Comparison of ENCODE assay signal across 9 cellular contexts in the genomic region with DNA sequence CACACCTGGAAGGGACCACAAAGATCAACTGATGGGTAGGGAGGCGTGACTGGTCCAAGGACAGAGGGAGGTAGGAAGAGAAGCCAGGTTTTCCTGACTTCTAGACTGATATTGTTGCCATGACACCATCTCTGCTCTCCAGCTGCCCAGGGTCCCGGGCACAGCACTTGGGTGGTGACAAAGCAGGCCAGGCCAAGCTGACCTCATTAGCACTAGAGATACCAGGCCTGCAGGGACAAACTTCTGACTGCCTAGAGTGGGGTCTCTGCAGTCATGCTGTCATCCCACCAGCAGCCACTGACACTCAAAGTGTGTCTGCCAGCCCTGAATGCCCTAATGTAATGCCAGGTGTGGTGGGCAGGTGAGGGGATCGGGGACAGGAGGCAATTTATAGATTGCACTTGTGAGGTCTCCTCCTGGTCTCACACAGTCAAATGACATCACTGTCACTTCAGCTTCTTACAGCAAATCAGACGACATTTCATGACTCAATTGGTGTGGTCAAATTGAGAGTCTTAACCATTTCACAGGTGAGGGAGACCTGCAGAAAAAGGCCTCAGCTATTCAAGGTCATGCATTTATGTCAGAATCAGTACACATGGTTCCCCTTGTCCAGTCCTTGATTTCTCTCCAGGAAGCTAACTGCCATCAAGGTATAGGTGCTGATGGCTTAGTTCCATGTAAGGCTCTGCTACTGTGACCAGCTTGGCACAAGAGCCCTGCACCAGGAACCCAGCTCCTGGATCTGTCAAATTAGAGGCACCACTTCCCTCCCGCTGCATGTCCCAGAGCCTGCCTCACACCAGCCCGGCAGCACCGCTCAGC. TPM values are rescaled to one million over a fixed set of nuclear protein-coding genes. Genes with fewer than 3 reads are reported as not detected.
DNase-seq lines count a peak whose midpoint lies in the region; ATAC-seq and TF ChIP-seq lines count a peak whose summit lies in the region.
"Had no signal": no experiment of that assay in that cellular context is flagged by ENCODE, and none has a peak within 500 bp of the region (broad histone marks: within the 10 kb centered on the region; RNA-seq: fewer than 3 reads in every experiment).

No MANE protein-coding gene starts in this region.

- TF ChIP-seq POLR2A in GM18505 (IDR thresholded peaks at IDR 0.05; ENCODE audit: borderline replicate concordance, extremely low read depth, insufficient read depth, insufficient read length), result no peak

- H3K27ac ChIP-seq in DND-41 (ENCODE audit: low read length) (peak overlapping the region; percentile 58; the same call in 1 of the 2 replicates), SK-N-MC (no peak overlapping the region), fibroblast of lung (ENCODE audit: insufficient read depth, low read length) (peak overlapping the region; percentile 37), psoas muscle (peak overlapping the region; percentile 92)

- ATAC-seq in DND-41 (ENCODE audit: insufficient read depth, low read depth) (no peak), psoas muscle (no peak), GM18505 (IDR thresholded peaks at IDR 0.05; ENCODE audit: unreplicated experiment) (no peak), HG03442 (IDR thresholded peaks at IDR 0.05; ENCODE audit: unreplicated experiment) (no peak)

- no peak for DNase-seq in DND-41
- DNase-seq in SK-N-MC (ENCODE audit: low read depth, low spot score), result no peak
- peak; percentile 20 to 31 for DNase-seq in fibroblast of lung (ENCODE audit: low read depth in 2 of 2)
- DNase-seq in psoas muscle, result no peak
- no peak for DNase-seq in NOMO-1 treated with dmso at 0.1 percent for 144 hours (lab: John Stamatoyannopoulos, UW; ENCODE audit: unreplicated experiment)
- no peak for DNase-seq in A172 (ENCODE audit: low spot score)
- DNase-seq: NCI-H69 had no signal

- H3K9ac ChIP-seq in DND-41 (ENCODE audit: low read depth, low read length) (peak overlapping the region; percentile 65), SK-N-MC (ENCODE audit: insufficient read length) (no peak overlapping the region), fibroblast of lung (ENCODE audit: insufficient read depth, low read length) (peak overlapping the region; percentile 21)

- intact Hi-C loops in psoas muscle (cut with DNase I), result loop anchor here (5.0 kb wide), 1 partner anchor 35 kb away; no protein-coding TSS in a partner anchor

- H3K79me2 ChIP-seq in DND-41 (ENCODE audit: insufficient read depth, low read length) (peaks cover 63% of the 10 kb centered on the region), fibroblast of lung (ENCODE audit: control insufficient read depth, insufficient read depth, low read length) (peaks cover 57% of the 10 kb centered on the region)

- H3K27me3 ChIP-seq in DND-41 (ENCODE audit: insufficient read depth, low read length, poor library complexity), result no peaks in the 10 kb centered on the region
- no peaks in the 10 kb centered on the region for H3K27me3 ChIP-seq in fibroblast of lung (ENCODE audit: control insufficient read depth, insufficient read depth, low read length)
- H3K27me3 ChIP-seq in psoas muscle (ENCODE audit: insufficient read depth in 3 of 3, low read length in 2 of 3), result no peaks in the 10 kb centered on the region

- TF ChIP-seq CTCF in DND-41 (IDR thresholded peaks at IDR 0.05; ENCODE audit: borderline replicate concordance, extremely low read depth, low read length, poor library complexity, severe bottlenecking) (no peak), fibroblast of lung (conservative IDR thresholded peaks at IDR 0.05 in 1 of 2, IDR thresholded peaks at IDR 0.05 in 1 of 2; ENCODE audit: low read depth in 1 of 2, low read length in 2 of 2) (no peak), psoas muscle (IDR thresholded peaks at IDR 0.05) (no peak)

- H3K4me3 ChIP-seq in DND-41 (ENCODE audit: low read depth in 1 of 2, low read length in 2 of 2), result peak overlapping the region in 1 of 2 experiments; percentile 60; a peak in 2 of 4 replicates
- 0 out of 2 replicates have a peak overlapping the region, but pooled peaks have one; percentile 86 for H3K4me3 ChIP-seq in SK-N-MC
- H3K4me3 ChIP-seq in fibroblast of lung (replicated peaks in 1 of 4; ENCODE audit: control extremely low read depth in 1 of 4, insufficient read depth in 1 of 4, low read depth in 3 of 4, low read length in 4 of 4), result peak overlapping the region; percentile 72 to 80 (median 78)
- H3K4me3 ChIP-seq in psoas muscle, result peak overlapping the region; percentile 78

- H3K9me3 ChIP-seq in DND-41 (ENCODE audit: insufficient read depth, low read length, severe bottlenecking) (no peaks in the 10 kb centered on the region), SK-N-MC (ENCODE audit: low read depth, low read length) (no peaks in the 10 kb centered on the region), fibroblast of lung (ENCODE audit: control insufficient read depth, insufficient read depth, low read depth, low read length) (no peaks in the 10 kb centered on the region), psoas muscle (no peaks in the 10 kb centered on the region)

- H2AFZ ChIP-seq in DND-41 (ENCODE audit: low read depth, low read length), result no peak overlapping the region
- no peak overlapping the region for H2AFZ ChIP-seq in fibroblast of lung (ENCODE audit: low read length)

- H3K4me1 ChIP-seq in DND-41 (ENCODE audit: insufficient read depth, low read length) (peaks cover 42% of the 10 kb centered on the region), fibroblast of lung (ENCODE audit: control insufficient read depth, extremely low read depth, insufficient read depth, low read length) (peaks cover 9% of the 10 kb centered on the region), psoas muscle (peaks cover 66% of the 10 kb centered on the region)

- H3K36me3 ChIP-seq in DND-41 (ENCODE audit: insufficient read depth, low read length), result no peaks in the 10 kb centered on the region
- H3K36me3 ChIP-seq in SK-N-MC (ENCODE audit: insufficient read depth, low read length), result no peaks in the 10 kb centered on the region
- H3K36me3 ChIP-seq in fibroblast of lung (ENCODE audit: control insufficient read depth, insufficient read depth, low read length), result peaks cover 2% of the 10 kb centered on the region
- H3K36me3 ChIP-seq in psoas muscle (ENCODE audit: insufficient read depth in 1 of 2, low read depth in 1 of 2), result no peaks in the 10 kb centered on the region

- peak overlapping the region; percentile 69 for H3K4me2 ChIP-seq in DND-41 (ENCODE audit: insufficient read depth, low read length)
- H3K4me2 ChIP-seq in fibroblast of lung (ENCODE audit: extremely low read depth, insufficient read depth, low read length), result peak overlapping the region; percentile 84

- H4K20me1 ChIP-seq in DND-41 (ENCODE audit: insufficient read depth, low read length) (peaks cover 19% of the 10 kb centered on the region; the same call in 1 of the 2 replicates), fibroblast of lung (ENCODE audit: control insufficient read depth, extremely low read depth, insufficient read depth, low read length) (no peaks in the 10 kb centered on the region)

- WGBS in psoas muscle, 3 donors, result 27 to 59% (median 48%) methylated on average over 7 of the region's 7 CpGs

RNA-seq across cellular contexts. Expression of a gene that starts 2.7 kb away (rescaled TPM):
- total RNA-seq in fibroblast of lung (3.9 and 10.4 TPM in 2 replicates), psoas muscle (10 to 100 TPM in 1 of 4 donors, 1 to 10 TPM in 3; 5.2 to 14.3 (median 7.7) TPM)
- polyA plus RNA-seq in fibroblast of lung (4.9 and 9.5 TPM in 2 replicates), psoas muscle (10 to 100 TPM in 1 of 3 donors, 1 to 10 TPM in 2; 2.3 to 17.0 (median 3.8) TPM)
- 24.1 and 26.7 TPM in 2 replicates for polyA plus RNA-seq in fibroblast of lung (2012)
- polyA minus RNA-seq in fibroblast of lung (ENCODE audit: low replicate concordance), result 102 and 135 TPM in 2 replicates
- 2.3 and 5.2 TPM in 2 replicates for total RNA-seq in A172 (2014; rRNA removed; shearing (Covaris generic))

Comparison
In these comparisons a context has a peak if more than half of its experiments do, and no peak if none do; other contexts are left out.
1. DNase-seq: peak in fibroblast of lung (2 of 2); none in DND-41 (single experiment), SK-N-MC (single experiment), psoas muscle (0 of 2), NOMO-1 treated with dmso at 0.1 percent for 144 hours (single experiment) and A172 (single experiment).